7 cellular contexts compared by ENCODE assay signal in genomic region chr16:85615852-85616607, GRCh38. TPM values are rescaled to one million over a fixed set of nuclear protein-coding genes. Genes with fewer than 3 reads are reported as not detected.
DNase-seq lines count a peak whose midpoint lies in the region; ATAC-seq and TF ChIP-seq lines count a peak whose summit lies in the region.

No MANE protein-coding gene starts in this region.

- H3K9ac ChIP-seq in NT2/D1 (ENCODE audit: insufficient read length, low read depth), result peak overlapping the region; percentile 90

- peak overlapping the region; percentile 61 for H3K4me3 ChIP-seq in NT2/D1 (ENCODE audit: insufficient read length, low read depth)

- DNase-seq in NT2/D1 (ENCODE audit: low read depth, low spot score) (peak; percentile 80), epidermal melanocyte (ENCODE audit: insufficient read length, low spot score) (peak; percentile 87), mucosa of gallbladder (ENCODE audit: low spot score) (peak; percentile 72)
- DNase-seq in activated CD8-positive, alpha-beta memory T cell treated with anti-CD3 and anti-CD28 coated beads, Interleukin-2, amount 50 U/mL, for 48 hours, result peak; percentile 94
- DNase-seq in stimulated activated CD8-positive, alpha-beta memory T cell treated with anti-CD3 and anti-CD28 coated beads, Interleukin-4, amount 100 ng/mL, for 24 hours (ENCODE audit: low read depth), result peak; percentile 72

- H3K9me3 ChIP-seq in NT2/D1 (ENCODE audit: insufficient read depth, low read length), result no peaks in the 10 kb centered on the region

- H3K36me3 ChIP-seq in NT2/D1 (ENCODE audit: insufficient read depth, insufficient read length, low read length), result peaks cover 27% of the 10 kb centered on the region

- H3K4me1 ChIP-seq in NT2/D1 (ENCODE audit: insufficient read depth, insufficient read length), result peaks cover 36% of the 10 kb centered on the region

- H3K27me3 ChIP-seq in NT2/D1 (ENCODE audit: insufficient read depth, insufficient read length), result no peaks in the 10 kb centered on the region

- TF ChIP-seq CTCF in GM12874 (IDR thresholded peaks at IDR 0.05; ENCODE audit: insufficient read depth, low read depth, low read length), result peak; percentile 98

- ATAC-seq in HG02938 (IDR thresholded peaks at IDR 0.05; ENCODE audit: unreplicated experiment), result peak; percentile 32

RNA-seq across cellular contexts. Expression of gene GSE1, which starts 2.9 kb away (rescaled TPM):
- 82.9 TPM for total RNA-seq in mucosa of gallbladder

Comparison
In these comparisons a context has a peak if more than half of its experiments do, and no peak if none do; other contexts are left out.
1. Peak in every context shown above with its lines: DNase-seq, ATAC-seq and H3K4me3 ChIP-seq.